8 cellular contexts compared by ENCODE assay signal in the genomic region with DNA sequence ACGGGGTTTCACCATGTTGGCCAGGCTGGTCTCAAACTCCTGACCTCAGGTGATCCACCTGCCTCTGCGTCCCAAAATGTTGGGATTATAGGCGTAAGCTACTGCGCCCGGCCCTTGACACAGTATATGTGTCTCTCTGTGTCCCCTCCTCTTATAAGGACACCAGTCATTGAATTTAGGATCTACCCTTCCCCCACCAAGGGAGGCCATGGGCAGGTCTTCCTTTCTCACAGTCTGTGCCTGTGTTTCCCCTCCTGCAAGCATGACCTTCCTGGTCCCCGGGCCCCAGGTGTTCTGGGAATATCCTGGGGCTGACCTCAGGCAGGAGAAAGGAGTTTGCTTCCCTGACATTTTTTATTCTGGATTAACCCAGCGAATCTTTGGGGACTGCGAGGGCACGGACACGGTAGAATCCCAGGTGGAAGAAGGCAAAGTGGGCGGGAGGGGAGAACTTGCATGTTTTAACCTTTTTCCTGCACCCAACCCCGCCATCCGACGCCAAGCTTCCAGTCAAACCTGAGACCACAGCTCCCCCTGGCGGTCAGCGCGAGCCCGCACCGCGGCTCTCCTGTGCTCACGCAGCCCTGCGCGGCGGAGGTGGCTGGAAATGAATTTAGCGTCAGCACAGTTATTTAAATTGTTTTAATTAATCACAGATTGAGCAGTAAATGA. TPM values are rescaled to one million over a fixed set of nuclear protein-coding genes. Genes with fewer than 3 reads are reported as not detected.
A peak's percentile ranks its signal among the peaks of the same experiment; 100 is the strongest.
DNase-seq lines count a peak whose midpoint lies in the region; ATAC-seq and TF ChIP-seq lines count a peak whose summit lies in the region.

No MANE protein-coding gene starts in this region.

- H3K27ac ChIP-seq in WERI-Rb-1 (no peak overlapping the region), caudate nucleus (ENCODE audit: low read depth, low read length) (no peak overlapping the region), left lung (no peak overlapping the region)

- H3K9me3 ChIP-seq in WERI-Rb-1 (ENCODE audit: severe bottlenecking) (no peaks in the 10 kb centered on the region), left lung (no peaks in the 10 kb centered on the region)

- POLR2A ChIA-PET in GM10248 (lab: Yijun Ruan, JAX), result no interaction called here

- CTCF ChIA-PET in GM10248 (lab: Yijun Ruan, JAX), result interaction anchor here (0.6 to 5.6 kb wide), 41 partner anchors 9 to 1503 kb away, joined by 3 to 38 read pairs (median 4); no protein-coding TSS in a partner anchor

- DNase-seq in GM10248 (ENCODE audit: extremely low spot score), result peak; percentile 79
- DNase-seq in LNCaP clone FGC (ENCODE audit: low read depth), result no peak
- DNase-seq in WERI-Rb-1, result peak; percentile 85
- DNase-seq in caudate nucleus (lab: John Stamatoyannopoulos, UW), result peak in 53 of 61 donors; percentile 4 to 76 (median 39)
- DNase-seq in left lung, result peak; percentile 57 to 92
- peak; percentile 50 to 82 for DNase-seq in stimulated activated CD4-positive, alpha-beta T cell treated with anti-CD3 and anti-CD28 coated beads, Interleukin-4, amount 100 ng/mL, for 48 hours (ENCODE audit: low read depth in 2 of 2)

- H3K27me3 ChIP-seq in WERI-Rb-1 (ENCODE audit: insufficient read depth, low read depth, severe bottlenecking), result no peaks in the 10 kb centered on the region
- peaks cover 0 to 43% of the 10 kb centered on the region in 2 donors for H3K27me3 ChIP-seq in left lung

- ATAC-seq in left lung (peak; percentile 90), GM21515 (IDR thresholded peaks at IDR 0.05; ENCODE audit: unreplicated experiment) (no peak), GM19023 (IDR thresholded peaks at IDR 0.05; ENCODE audit: unreplicated experiment) (no peak)

- H3K36me3 ChIP-seq in WERI-Rb-1, result no peaks in the 10 kb centered on the region
- H3K36me3 ChIP-seq in left lung, result no peaks in the 10 kb centered on the region

- no peaks in the 10 kb centered on the region for H3K4me1 ChIP-seq in left lung

- TF ChIP-seq CTCF in GM10248 (IDR thresholded peaks at IDR 0.05; ENCODE audit: control extremely low read depth, extremely low read depth, low read depth, missing control alignments) (peak; percentile 96), LNCaP clone FGC (IDR thresholded peaks at IDR 0.05; ENCODE audit: control insufficient read depth, extremely low read depth, insufficient read depth) (peak; percentile 82), WERI-Rb-1 (IDR thresholded peaks at IDR 0.05; ENCODE audit: low read depth, low read length) (peak; percentile 90), left lung (IDR thresholded peaks at IDR 0.05) (peak; percentile 80 to 91)

- intact Hi-C loops in left lung (cut with DNase I), result no loop called here

- no peak overlapping the region for H3K4me3 ChIP-seq in LNCaP clone FGC (ENCODE audit: low read depth, low read length)
- H3K4me3 ChIP-seq in WERI-Rb-1 (ENCODE audit: low read depth, low read length), result peak overlapping the region; percentile 33
- no peak overlapping the region for H3K4me3 ChIP-seq in left lung

RNA-seq across cellular contexts. Expression of a gene that starts 42.1 kb away (rescaled TPM):
- total RNA-seq in left lung, result not detected
